16 cellular contexts compared by ENCODE assay signal in the genomic region with DNA sequence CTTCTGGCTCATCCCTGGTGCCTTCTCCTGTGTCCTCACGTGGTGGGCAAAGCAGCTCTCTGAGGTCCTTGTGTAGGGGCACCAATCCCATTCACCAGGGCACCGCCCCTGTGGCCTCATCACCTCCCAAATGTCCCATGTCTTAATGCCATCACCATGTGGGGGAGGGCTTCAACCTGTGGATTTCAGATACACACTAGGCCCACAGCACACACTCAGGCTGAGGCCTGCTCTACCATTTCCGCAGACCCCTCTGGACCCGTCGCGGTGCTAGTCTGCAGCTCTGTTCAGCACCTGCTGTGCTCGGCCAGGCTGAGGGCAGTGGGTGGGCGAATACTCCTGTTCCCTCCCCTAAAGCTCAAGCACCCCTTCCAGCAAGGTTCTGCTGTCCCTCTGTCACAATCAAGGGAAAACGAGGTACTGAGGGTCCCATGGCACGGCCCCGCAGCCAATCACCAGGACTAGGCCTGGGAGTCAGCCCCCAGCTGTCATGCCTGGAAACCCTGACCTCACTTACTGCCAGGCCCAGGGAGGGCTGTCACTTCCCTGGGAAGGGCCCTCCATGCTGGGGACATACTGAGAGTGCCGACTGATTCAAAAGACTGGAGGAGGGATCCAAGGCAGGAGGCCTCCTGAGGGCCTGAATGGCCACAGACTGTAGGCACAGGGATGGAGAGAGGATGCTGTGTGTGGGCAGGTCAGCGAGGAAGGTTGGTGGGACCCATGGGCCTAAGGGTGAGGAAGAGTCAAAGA.
DNase-seq lines count a peak whose midpoint lies in the region; ATAC-seq, FAIRE-seq and TF ChIP-seq lines count a peak whose summit lies in the region.
"Had no signal": no experiment of that assay in that cellular context is flagged by ENCODE, and none has a peak within 500 bp of the region (broad histone marks: within the 10 kb centered on the region; RNA-seq: fewer than 3 reads in every experiment).

No MANE protein-coding gene starts in this region.

- peaks cover 7% of the 10 kb centered on the region for H3K27me3 Mint-ChIP-seq in activated T-cell treated with anti-CD3 and anti-CD28 coated beads, Interleukin-2, amount 50 U/mL, for 4 hours (ENCODE audit: low read depth)
- peaks cover 13% of the 10 kb centered on the region for H3K27me3 Mint-ChIP-seq in activated T-cell treated with anti-CD3 and anti-CD28 coated beads, Interleukin-2, amount 50 U/mL, for 72 hours (ENCODE audit: low read depth)

- H3K27ac ChIP-seq in lung (ENCODE audit: low read depth in 1 of 2, low read length in 1 of 2) (no peak overlapping the region), stomach (no peak overlapping the region)
- H3K27ac ChIP-seq: SK-N-MC, thyroid gland had no signal

- H3K4me1 ChIP-seq in lung (ENCODE audit: control insufficient read depth in 2 of 2, insufficient read depth in 2 of 2, low read length in 2 of 2) (peaks cover 0 to 12% of the 10 kb centered on the region in 2 donors), stomach (peaks cover 6 to 16% (median 16%) of the 10 kb centered on the region in 4 donors)

- peak; percentile 2 for DNase-seq in activated T-cell treated with anti-CD3 and anti-CD28 coated beads, Interleukin-2, amount 50 U/mL, for 4 hours
- no peak for DNase-seq in activated T-cell treated with anti-CD3 and anti-CD28 coated beads, Interleukin-2, amount 50 U/mL, for 72 hours
- DNase-seq in bronchial epithelial cell (ENCODE audit: low read depth) (no peak), lung (ENCODE audit: low spot score) (peak; percentile 26), stomach (peak; percentile 17), midbrain (lab: John Stamatoyannopoulos, UW) (no peak), NOMO-1 (lab: John Stamatoyannopoulos, UW; ENCODE audit: unreplicated experiment in 2 of 2) (no peak)
- no peak for DNase-seq in stimulated activated naive CD4-positive, alpha-beta T cell treated with Interleukin-2 at 50 U/mL for 16 hours (lab: John Stamatoyannopoulos, UW)
- DNase-seq: activated naive CD4-positive, alpha-beta T cell; DMS79 treated with DMSO at 0.1 percent for 48 hours; HCEC 1CT; naive B cell; NCI-H187 had no signal

- H3K4me1 Mint-ChIP-seq in activated T-cell treated with anti-CD3 and anti-CD28 coated beads, Interleukin-2, amount 50 U/mL, for 4 hours (ENCODE audit: low read depth) = no peaks in the 10 kb centered on the region
- no peaks in the 10 kb centered on the region for H3K4me1 Mint-ChIP-seq in activated T-cell treated with anti-CD3 and anti-CD28 coated beads, Interleukin-2, amount 50 U/mL, for 72 hours (ENCODE audit: low read depth)
- H3K4me1 Mint-ChIP-seq: naive B cell had no signal

- ATAC-seq in activated T-cell treated with anti-CD3 and anti-CD28 coated beads, Interleukin-2, amount 50 U/mL, for 4 hours = no peak
- ATAC-seq in activated T-cell treated with anti-CD3 and anti-CD28 coated beads, Interleukin-2, amount 50 U/mL, for 72 hours (replicated peaks in 1 of 2) = no peak
- ATAC-seq in lung (ENCODE audit: insufficient read depth, low FRiP score) = no peak

- WGBS in lung, 2 donors = 92 to 93% methylated on average over 13 of the region's 13 CpGs
- 88 to 94% (median 91%) methylated on average over 13 of the region's 13 CpGs for WGBS in stomach, 5 donors

- peaks cover 0 to 6% of the 10 kb centered on the region in 2 donors for H3K9me3 ChIP-seq in lung (ENCODE audit: control insufficient read depth in 2 of 2, insufficient read depth in 1 of 2, low read length in 1 of 2)
- H3K9me3 ChIP-seq in stomach = no peaks in the 10 kb centered on the region
- H3K9me3 ChIP-seq: thyroid gland had no signal

- H3K27ac Mint-ChIP-seq in activated T-cell treated with anti-CD3 and anti-CD28 coated beads, Interleukin-2, amount 50 U/mL, for 72 hours = no peak overlapping the region
- H3K27ac Mint-ChIP-seq: naive B cell had no signal

- no peak for TF ChIP-seq CTCF in bronchial epithelial cell (IDR thresholded peaks at IDR 0.05; ENCODE audit: insufficient read depth, low read length, severe bottlenecking)
- no peak for TF ChIP-seq CTCF in lung (IDR thresholded peaks at IDR 0.05; ENCODE audit: control extremely low read depth, extremely low read depth)
- no peak for TF ChIP-seq CTCF in stomach (IDR thresholded peaks at IDR 0.05)

- TF ChIP-seq EP300 in stomach (IDR thresholded peaks at IDR 0.05) = no peak

- H3K4me3 Mint-ChIP-seq in activated T-cell treated with anti-CD3 and anti-CD28 coated beads, Interleukin-2, amount 50 U/mL, for 4 hours = no peak overlapping the region
- H3K4me3 Mint-ChIP-seq in activated T-cell treated with anti-CD3 and anti-CD28 coated beads, Interleukin-2, amount 50 U/mL, for 72 hours = no peak overlapping the region

- H3K4me3 ChIP-seq in bronchial epithelial cell (ENCODE audit: low read depth, low read length) (no peak overlapping the region), lung (no peak overlapping the region), stomach (no peak overlapping the region)
- H3K4me3 ChIP-seq: SK-N-MC, thyroid gland had no signal

- H3K36me3 ChIP-seq in bronchial epithelial cell (ENCODE audit: control insufficient read depth, insufficient read depth, low read length) (no peaks in the 10 kb centered on the region), lung (ENCODE audit: control insufficient read depth in 2 of 2, insufficient read depth in 2 of 2, low read length in 2 of 2) (no peaks in the 10 kb centered on the region), stomach (no peaks in the 10 kb centered on the region)
- H3K36me3 ChIP-seq: thyroid gland had no signal

- H3K27me3 ChIP-seq in bronchial epithelial cell (ENCODE audit: control insufficient read depth, insufficient read depth, low read length) (no peaks in the 10 kb centered on the region), lung (ENCODE audit: control insufficient read depth, insufficient read depth) (no peaks in the 10 kb centered on the region), stomach (peaks cover 0 to 22% (median 7%) of the 10 kb centered on the region in 3 donors)
- H3K27me3 ChIP-seq: thyroid gland had no signal

- intact Hi-C loops in stomach (cut with DNase I; ENCODE audit: low total_unique reads) = no loop called here

- peaks cover 7% of the 10 kb centered on the region for H3K9me3 Mint-ChIP-seq in activated T-cell treated with anti-CD3 and anti-CD28 coated beads, Interleukin-2, amount 50 U/mL, for 4 hours
- H3K9me3 Mint-ChIP-seq in activated T-cell treated with anti-CD3 and anti-CD28 coated beads, Interleukin-2, amount 50 U/mL, for 72 hours = no peaks in the 10 kb centered on the region

- H3K36me3 Mint-ChIP-seq in activated T-cell treated with anti-CD3 and anti-CD28 coated beads, Interleukin-2, amount 50 U/mL, for 4 hours (ENCODE audit: insufficient read depth) = no peaks in the 10 kb centered on the region
- H3K36me3 Mint-ChIP-seq in activated T-cell treated with anti-CD3 and anti-CD28 coated beads, Interleukin-2, amount 50 U/mL, for 72 hours (ENCODE audit: insufficient read depth in 2 of 2) = no peaks in the 10 kb centered on the region
- H3K36me3 Mint-ChIP-seq: naive B cell had no signal

- no peak for TF ChIP-seq POLR2A in stomach (IDR thresholded peaks at IDR 0.05)

- FAIRE-seq in bronchial epithelial cell (lab: Jason Lieb, UNC) = peak; percentile 83
- FAIRE-seq: A204.1 had no signal

Comparison
In these comparisons a context has a peak if more than half of its experiments do, and no peak if none do; other contexts are left out.
1. DNase-seq: peak in activated T-cell treated with anti-CD3 and anti-CD28 coated beads, Interleukin-2, amount 50 U/mL, for 4 hours (single experiment), lung (single experiment) and stomach (single experiment); none in activated T-cell treated with anti-CD3 and anti-CD28 coated beads, Interleukin-2, amount 50 U/mL, for 72 hours (0 of 2), bronchial epithelial cell (single experiment), midbrain (single experiment), stimulated activated naive CD4-positive, alpha-beta T cell treated with Interleukin-2 at 50 U/mL for 16 hours (single experiment) and NOMO-1 (0 of 2).